Comparison of ENCODE assay signal across 19 cellular contexts in genomic region chr14:60178164-60178563, GRCh38. TPM values are rescaled to one million over a fixed set of nuclear protein-coding genes. Genes with fewer than 3 reads are reported as not detected.
DNase-seq lines count a peak whose midpoint lies in the region; ATAC-seq, FAIRE-seq and TF ChIP-seq lines count a peak whose summit lies in the region.
"Had no signal": no experiment of that assay in that cellular context is flagged by ENCODE, and none has a peak within 500 bp of the region (broad histone marks: within the 10 kb centered on the region; RNA-seq: fewer than 3 reads in every experiment).

No MANE protein-coding gene starts in this region.

- no peaks in the 10 kb centered on the region for H3K4me1 ChIP-seq in HEK293 (ENCODE audit: control insufficient read depth, insufficient read depth, low read length)
- no peaks in the 10 kb centered on the region for H3K4me1 ChIP-seq in K562 (replicated peaks in 1 of 2; ENCODE audit: control insufficient read depth in 2 of 2, insufficient read depth in 2 of 2, low read length in 2 of 2)
- peaks cover 56% of the 10 kb centered on the region for H3K4me1 ChIP-seq in psoas muscle
- H3K4me1 ChIP-seq: HAP-1 had no signal

- TF ChIP-seq RAD21 in K562 (CRISPR knock-in tag; conservative IDR thresholded peaks at IDR 0.05 in 1 of 2, IDR thresholded peaks at IDR 0.05 in 1 of 2), result no peak

- H2AFZ ChIP-seq in K562 (ENCODE audit: low read depth, low read length), result no peak overlapping the region
- H2AFZ ChIP-seq: GM23338 had no signal

- DNase-seq in K562 (ENCODE audit: extremely low read depth in 1 of 4, low spot score in 3 of 4), result no peak
- DNase-seq in psoas muscle, result no peak
- DNase-seq in urothelium cell line (ENCODE audit: low spot score), result no peak
- DNase-seq in DMS153 treated with DMSO at 0.1 percent for 48 hours (lab: John Stamatoyannopoulos, UW; ENCODE audit: unreplicated experiment), result no peak
- DNase-seq in effector CD4-positive, alpha-beta T cell, result no peak
- no peak for DNase-seq in substantia nigra (lab: John Stamatoyannopoulos, UW)
- DNase-seq: C1 segment of cervical spinal cord; Calu3; CD4-positive, alpha-beta memory T cell; COR-L47; DMS153; DMS79 treated with DMSO at 0.1 percent for 48 hours; GF-D8 had no signal

- H3K4me3 ChIP-seq in HEK293 (ENCODE audit: low read depth, low read length) (no peak overlapping the region), K562 (no peak overlapping the region), psoas muscle (no peak overlapping the region)
- H3K4me3 ChIP-seq: GM23338, HAP-1 had no signal

- no peak overlapping the region for H3K4me2 ChIP-seq in K562 (ENCODE audit: insufficient read depth, low read length)
- H3K4me2 ChIP-seq: GM23338 had no signal

- FAIRE-seq in K562 (lab: Jason Lieb, UNC) (no peak), urothelium cell line (lab: Jason Lieb, UNC) (peak; percentile 80)
- FAIRE-seq: GM12891, GM18507, H54 had no signal

- H3K27ac ChIP-seq in HEK293 (ENCODE audit: extremely low read depth, low read depth, low read length), result no peak overlapping the region
- no peak overlapping the region for H3K27ac ChIP-seq in K562 (ENCODE audit: extremely low read depth, low read depth, low read length)
- H3K27ac ChIP-seq in psoas muscle, result peak overlapping the region; percentile 87
- H3K27ac ChIP-seq in substantia nigra (ENCODE audit: low read depth, low read length, poor library complexity, severe bottlenecking), result no peak overlapping the region

- H3K9me3 ChIP-seq in HEK293 (ENCODE audit: control insufficient read depth, insufficient read depth, low read depth, low read length) (no peaks in the 10 kb centered on the region), K562 (replicated peaks; ENCODE audit: control insufficient read depth, insufficient read depth, low read depth, low read length) (no peaks in the 10 kb centered on the region), psoas muscle (no peaks in the 10 kb centered on the region)
- H3K9me3 ChIP-seq: HAP-1 had no signal

- no peaks in the 10 kb centered on the region for H3K79me2 ChIP-seq in K562 (ENCODE audit: control insufficient read depth, insufficient read depth, low read length)

- no peak overlapping the region for H3K9ac ChIP-seq in K562 (ENCODE audit: insufficient read depth in 1 of 2, low read depth in 2 of 2, low read length in 2 of 2)

- POLR2A ChIA-PET in HEK293 (lab: Yijun Ruan, JAX), result no interaction called here
- POLR2A ChIA-PET in K562 (lab: Yijun Ruan, JAX), result no interaction called here

- intact Hi-C loops in K562 (cut with micrococcal nuclease), result no loop called here
- intact Hi-C loops in psoas muscle (cut with DNase I), result no loop called here

- WGBS in K562 (ENCODE audit: insufficient coverage, low coverage, missing lambda C conversion rate), result 0% methylated on average over 1 of the region's 1 CpG
- 94 to 98% (median 97%) methylated on average over 1 of the region's 1 CpG for WGBS in psoas muscle, 3 donors

- CTCF ChIA-PET in HEK293 (lab: Yijun Ruan, JAX) (no interaction called here), K562 (lab: Yijun Ruan, JAX; ENCODE audit: low intra/inter-chr PET ratio) (no interaction called here)

- TF ChIP-seq CTCF in HEK293 (tag by site-specific recombination; IDR thresholded peaks at IDR 0.05) (no peak), K562 (IDR thresholded peaks at IDR 0.05 in 2 of 3, conservative IDR thresholded peaks at IDR 0.05 in 1 of 3; ENCODE audit: insufficient read depth in 2 of 3, low read depth in 1 of 3, low read length in 3 of 3) (no peak), psoas muscle (IDR thresholded peaks at IDR 0.05) (no peak)

- H3K27me3 ChIP-seq in K562 (ENCODE audit: control insufficient read depth in 2 of 2, insufficient read depth in 2 of 2, low read length in 2 of 2) (no peaks in the 10 kb centered on the region), psoas muscle (ENCODE audit: insufficient read depth in 3 of 3, low read length in 2 of 3) (no peaks in the 10 kb centered on the region)

- TF ChIP-seq POLR2A in K562 (conservative IDR thresholded peaks at IDR 0.05), result no peak

- TF ChIP-seq EP300 in K562 (IDR thresholded peaks at IDR 0.05; ENCODE audit: low read length), result no peak

- in situ Hi-C loops in K562 (cut with MboI), result no loop called here

- H3K36me3 ChIP-seq in HEK293 (ENCODE audit: control insufficient read depth in 2 of 2, insufficient read depth in 1 of 2, low read length in 2 of 2) (no peaks in the 10 kb centered on the region), K562 (ENCODE audit: control insufficient read depth, insufficient read depth, low read length) (no peaks in the 10 kb centered on the region), psoas muscle (ENCODE audit: insufficient read depth in 1 of 2, low read depth in 1 of 2) (no peaks in the 10 kb centered on the region)
- H3K36me3 ChIP-seq: HAP-1 had no signal

- ATAC-seq in K562 (no peak), psoas muscle (no peak)
- ATAC-seq: GM23338 had no signal

- no TSS peak for BruUV-seq in K562 (replicated peaks; lab: Mats Ljungman, UMichigan)

- H3K9me1 ChIP-seq in K562 (ENCODE audit: control insufficient read depth, insufficient read depth, low read length), result no peaks in the 10 kb centered on the region

- no peaks in the 10 kb centered on the region for H4K20me1 ChIP-seq in K562 (replicated peaks; ENCODE audit: control insufficient read depth, insufficient read depth, low read length)

TF ChIP-seq in HEK293, 187 proteins besides CTCF, POLR2A, EP300 and RAD21:
- TF ChIP-seq ZNF302 (tag by site-specific recombination; IDR thresholded peaks at IDR 0.05; ENCODE audit: low read depth) (no peak), ZNF146 (tag by site-specific recombination; IDR thresholded peaks at IDR 0.05) (peak; percentile 32; the same call in 1 of the 2 replicates)

TF ChIP-seq in K562, 482 proteins besides CTCF, POLR2A, EP300 and RAD21:
- TF ChIP-seq RBM25 (IDR thresholded peaks at IDR 0.05; ENCODE audit: low read depth, low read length, severe bottlenecking) (peak; percentile 30), NFRKB (IDR thresholded peaks at IDR 0.05; ENCODE audit: low read depth) (no peak), ZNF146 (CRISPR knock-in tag; IDR thresholded peaks at IDR 0.05; ENCODE audit: unreplicated experiment) (peak; percentile 23)

RNA-seq across cellular contexts. Expression of gene DHRS7, which starts 13.0 kb away (rescaled TPM):
- total RNA-seq in K562 (2011; cell fraction: chromatin; rRNA removed; ENCODE audit: low replicate concordance), result 15.4 and 17.6 TPM in 2 replicates
- 20.0 and 20.5 TPM in 2 replicates for total RNA-seq in K562 (2011; cell fraction: nucleolus; rRNA removed)
- 20.5 and 27.2 TPM in 2 replicates for total RNA-seq in K562 (2011; cell fraction: nucleoplasm; rRNA removed)
- 18.5 and 21.6 TPM in 2 replicates for total RNA-seq in K562 (2014; rRNA removed)
- total RNA-seq in K562 (2014; rRNA removed; fragmentation: Illumina TruSeq; extraction: Trizol), result 17.1 and 20.8 TPM in 2 replicates
- 13.9 and 14.3 TPM in 2 replicates for total RNA-seq in K562 (2015; rRNA removed; fragmentation: Illumina TruSeq; extraction: Trizol)
- 14.5 and 15.7 TPM in 2 replicates for total RNA-seq in K562 (2021)
- 10.1 and 10.2 TPM in 2 replicates for polyA plus RNA-seq in K562 (2011; rRNA removed)
- 8.9 and 10.3 TPM in 2 replicates for polyA plus RNA-seq in K562 (2011; cell fraction: cytosol; rRNA removed)
- 4.3 and 6.8 TPM in 2 replicates for polyA plus RNA-seq in K562 (2011; cell fraction: nucleus; rRNA removed)
- 16.4 and 25.2 TPM in 2 replicates for polyA plus RNA-seq in K562 (2012)
- polyA plus RNA-seq in K562 (2014; fragmentation: Illumina TruSeq; extraction: Trizol), result 13.6 and 15.6 TPM in 2 replicates
- 10 to 100 TPM; 16.4 to 20.1 TPM for polyA plus RNA-seq in K562 (2014; fragmentation: Nextera tagmentation; extraction: Ambion mirVana)
- 12.4 and 12.8 TPM in 2 replicates for polyA plus RNA-seq in K562 (2014; rRNA removed)
- 8.4 and 14.6 TPM in 2 replicates for polyA minus RNA-seq in K562 (2011; rRNA and poly(A)+ RNA removed)
- 3.0 and 5.6 TPM in 2 replicates for polyA minus RNA-seq in K562 (2011; cell fraction: cytosol; rRNA and poly(A)+ RNA removed)
- polyA minus RNA-seq in K562 (2011; cell fraction: nucleus; rRNA and poly(A)+ RNA removed), result 5.3 and 8.9 TPM in 2 replicates
- 100 to 1,000 TPM; 239 to 605 (median 497) TPM for total RNA-seq in psoas muscle
- 100 to 1,000 TPM; 374 to 743 (median 492) TPM for polyA plus RNA-seq in psoas muscle

Comparison
In these comparisons a context has a peak if more than half of its experiments do, and no peak if none do; other contexts are left out.
1. RNA of gene DHRS7, which starts 13.0 kb away (total RNA-seq): 239 to 605 TPM in psoas muscle; 13.9 to 27.2 TPM in K562; every median in the first group is over 4 times any median in the second.
2. Of the 44 proteins assayed by ChIP-seq in both K562 and HEK293: peak only in K562: none; only in HEK293: none; in both: ZNF146; in neither: 43.